8 cellular contexts compared by ENCODE assay signal in genomic region chr11:67356867-67357561, GRCh38. TPM values are rescaled to one million over a fixed set of nuclear protein-coding genes. Genes with fewer than 3 reads are reported as not detected.
DNase-seq lines count a peak whose midpoint lies in the region; ATAC-seq and TF ChIP-seq lines count a peak whose summit lies in the region.

No MANE protein-coding gene starts in this region.

- POLR2A ChIA-PET in AG04449 (lab: Yijun Ruan, JAX), result interaction anchor here (0.7 to 2.3 kb wide), 4 partner anchors 11 to 26 kb away, joined by 3 to 16 read pairs (median 7); partner anchors contain the start of gene CLCF1

- CTCF ChIA-PET in AG04449 (lab: Yijun Ruan, JAX), result interaction anchor here (0.6 to 47.5 kb wide), 15 partner anchors 12 to 151 kb away, joined by 3 to 2108 read pairs (median 6); partner anchors contain the start of genes CDK2AP2, CLCF1, POLD4 and PPP1CA

- peak; percentile 43 for ATAC-seq in left lung
- no peak for ATAC-seq in HG03095 (IDR thresholded peaks at IDR 0.05; ENCODE audit: unreplicated experiment)

- no peaks in the 10 kb centered on the region for H3K36me3 ChIP-seq in left lung

- in situ Hi-C loops in GM13976 (cut with MboI; ENCODE audit: low sequenced_read_pairs, unreplicated experiment), result no loop called here

- no peaks in the 10 kb centered on the region for H3K9me3 ChIP-seq in left lung

- intact Hi-C loops in left lung (cut with DNase I), result no loop called here

- H3K27me3 ChIP-seq in left lung, result no peaks in the 10 kb centered on the region

- DNase-seq in AG04449 (ENCODE audit: low read depth, low spot score) (no peak), GM13976 (ENCODE audit: low spot score) (peak; percentile 83), NCI-H2227 treated with DMSO at 0.1 percent for 48 hours (lab: John Stamatoyannopoulos, UW) (peak; percentile 68), choroid plexus epithelial cell (ENCODE audit: low read depth) (peak; percentile 88), left lung (peak; percentile 83 to 88)
- peak; percentile 68 for DNase-seq in activated CD4-positive, CD25-positive, alpha-beta regulatory T cell treated with anti-CD3 and anti-CD28 coated beads, Interleukin-2, amount 50 U/mL, for 72 hours
- peak; percentile 41 to 54 for DNase-seq in stimulated activated CD4-positive, alpha-beta T cell treated with anti-CD3 and anti-CD28 coated beads, Interleukin-4, amount 100 ng/mL, for 48 hours (ENCODE audit: low read depth in 2 of 2)

- H3K27ac ChIP-seq in left lung, result peak overlapping the region; percentile 51 to 100

- TF ChIP-seq CTCF in AG04449 (IDR thresholded peaks at IDR 0.05; ENCODE audit: insufficient read depth, low read length, missing control alignments) (peak; percentile 87), GM13976 (IDR thresholded peaks at IDR 0.05; ENCODE audit: borderline replicate concordance, control extremely low read depth, extremely low read depth, insufficient read depth, missing control alignments) (peak; percentile 86), choroid plexus epithelial cell (conservative IDR thresholded peaks at IDR 0.05; ENCODE audit: low read depth, low read length) (peak; percentile 98), left lung (IDR thresholded peaks at IDR 0.05) (peak; percentile 88 to 92)

- H3K4me3 ChIP-seq in AG04449 (ENCODE audit: low read depth, low read length), result no peak overlapping the region
- no peak overlapping the region for H3K4me3 ChIP-seq in choroid plexus epithelial cell (ENCODE audit: low read depth, low read length)
- H3K4me3 ChIP-seq in left lung, result no peak overlapping the region

- peaks cover 24 to 54% of the 10 kb centered on the region in 2 donors for H3K4me1 ChIP-seq in left lung

RNA-seq across cellular contexts. Expression of gene POLD4, which starts 3.7 kb away (rescaled TPM):
- 10 to 100 TPM; 67.7 to 77.3 TPM for total RNA-seq in left lung

RNA-seq across cellular contexts. Expression of gene CLCF1, which starts 16.4 kb away (rescaled TPM):
- 1 to 10 TPM; 7.3 to 9.2 TPM for total RNA-seq in left lung

RNA-seq across cellular contexts. Expression of gene RAD9A, which starts 34.8 kb away (rescaled TPM):
- 10 to 100 TPM; 18.4 to 21.5 TPM for total RNA-seq in left lung

RNA-seq across cellular contexts. Expression of gene PPP1CA, which starts 44.6 kb away (rescaled TPM):
- total RNA-seq in left lung, result 100 to 1,000 TPM; 138 to 173 TPM

RNA-seq across cellular contexts. Expression of gene TBC1D10C, which starts 46.9 kb away (rescaled TPM):
- 10 to 100 TPM in 1 of 2 donors, 1 to 10 TPM in 1; 8.0 to 15.5 TPM for total RNA-seq in left lung
